In genomic region chr16:65809627-65810026, GRCh38 we compare ENCODE assay signal across 28 cellular contexts.
DNase-seq lines count a peak whose midpoint lies in the region; ATAC-seq and TF ChIP-seq lines count a peak whose summit lies in the region.
"Had no signal": no experiment of that assay in that cellular context is flagged by ENCODE, and none has a peak within 500 bp of the region (broad histone marks: within the 10 kb centered on the region; RNA-seq: fewer than 3 reads in every experiment).

No MANE protein-coding gene starts in this region.

- ATAC-seq in GM21526 (IDR thresholded peaks at IDR 0.05; ENCODE audit: low FRiP score, unreplicated experiment) (no peak), GM18873 (IDR thresholded peaks at IDR 0.05; ENCODE audit: low FRiP score, unreplicated experiment) (no peak)
- ATAC-seq: gastrocnemius medialis; left colon; Right ventricle myocardium inferior; stimulated activated effector memory CD8-positive, alpha-beta T cell treated with anti-CD3 and anti-CD28 coated beads, Interleukin-12 subunit alpha, Interleukin-12 subunit beta, amount 100 ng/mL, for 72 hours; upper lobe of right lung had no signal

- TF ChIP-seq CTCF in LNCaP clone FGC (IDR thresholded peaks at IDR 0.05; ENCODE audit: control insufficient read depth, extremely low read depth, insufficient read depth) (no peak), nephron (IDR thresholded peaks at IDR 0.05; ENCODE audit: unreplicated experiment in 3 of 3) (no peak)

- no peak overlapping the region; the same call in 1 of the 2 replicates for H3K4me3 ChIP-seq in LNCaP clone FGC (ENCODE audit: low read depth, low read length)
- H3K4me3 ChIP-seq: esophagus squamous epithelium, gastrocnemius medialis, sigmoid colon, upper lobe of right lung had no signal

- no peaks in the 10 kb centered on the region for H3K9me3 Mint-ChIP-seq in nephron
- H3K9me3 Mint-ChIP-seq: activated CD4-positive, alpha-beta T cell treated with anti-CD3 and anti-CD28 coated beads, Interleukin-2, amount 10 ng/mL, durations not matched to agents 24 days and 14 days had no signal

- H3K4me3 Mint-ChIP-seq in nephron, result no peak overlapping the region
- H3K4me3 Mint-ChIP-seq: activated CD4-positive, alpha-beta T cell treated with anti-CD3 and anti-CD28 coated beads, Interleukin-2, amount 10 ng/mL, durations not matched to agents 24 days and 14 days; activated naive CD8-positive, alpha-beta T cell treated with anti-CD3 and anti-CD28 coated beads, Interleukin-2, amount 10 ng/mL, durations not matched to agents 7 days and 5 days; CD14-positive monocyte; stimulated activated effector memory CD8-positive, alpha-beta T cell treated with anti-CD3 and anti-CD28 coated beads, Interleukin-12 subunit alpha, Interleukin-12 subunit beta, amount 100 ng/mL, for 72 hours had no signal

- peaks cover 8% of the 10 kb centered on the region for H3K27me3 Mint-ChIP-seq in nephron (ENCODE audit: low read depth)
- H3K27me3 Mint-ChIP-seq: activated CD4-positive, alpha-beta T cell treated with anti-CD3 and anti-CD28 coated beads, Interleukin-2, amount 10 ng/mL, durations not matched to agents 24 days and 14 days; activated naive CD8-positive, alpha-beta T cell treated with anti-CD3 and anti-CD28 coated beads, Interleukin-2, amount 10 ng/mL, durations not matched to agents 7 days and 5 days had no signal

- peak overlapping the region in 2 of 3 experiments; percentile 41 to 74 for H3K27ac Mint-ChIP-seq in nephron
- H3K27ac Mint-ChIP-seq: activated CD4-positive, alpha-beta T cell treated with anti-CD3 and anti-CD28 coated beads, Interleukin-2, amount 10 ng/mL, durations not matched to agents 24 days and 14 days; activated naive CD8-positive, alpha-beta T cell treated with anti-CD3 and anti-CD28 coated beads, Interleukin-2, amount 10 ng/mL, durations not matched to agents 7 days and 5 days; CD14-positive monocyte; stimulated activated effector memory CD8-positive, alpha-beta T cell treated with anti-CD3 and anti-CD28 coated beads, Interleukin-12 subunit alpha, Interleukin-12 subunit beta, amount 100 ng/mL, for 72 hours had no signal

- peaks cover 42% of the 10 kb centered on the region for H3K4me1 Mint-ChIP-seq in nephron
- H3K4me1 Mint-ChIP-seq: activated CD4-positive, alpha-beta T cell treated with anti-CD3 and anti-CD28 coated beads, Interleukin-2, amount 10 ng/mL, durations not matched to agents 24 days and 14 days; activated naive CD8-positive, alpha-beta T cell treated with anti-CD3 and anti-CD28 coated beads, Interleukin-2, amount 10 ng/mL, durations not matched to agents 7 days and 5 days; CD14-positive monocyte; stimulated activated effector memory CD8-positive, alpha-beta T cell treated with anti-CD3 and anti-CD28 coated beads, Interleukin-12 subunit alpha, Interleukin-12 subunit beta, amount 100 ng/mL, for 72 hours had no signal

- DNase-seq in LNCaP clone FGC (ENCODE audit: low read depth) (peak; percentile 96), NCI-H1694 treated with DMSO at 0.1 percent for 48 hours (lab: John Stamatoyannopoulos, UW) (peak; percentile 73), SHP77 treated with DMSO at 0.1 percent for 48 hours (lab: John Stamatoyannopoulos, UW) (peak; percentile 91), anterior cingulate cortex (lab: John Stamatoyannopoulos, UW) (no peak)
- DNase-seq: activated CD4-positive, alpha-beta T cell treated with anti-CD3 and anti-CD28 coated beads, Interleukin-2, amount 10 ng/mL, durations not matched to agents 24 days and 14 days; activated effector memory CD4-positive, alpha-beta T cell treated with anti-CD3 and anti-CD28 coated beads, Interleukin-2, amount 50 U/mL, for 16 hours; activated naive CD8-positive, alpha-beta T cell treated with anti-CD3 and anti-CD28 coated beads, Interleukin-2, amount 10 ng/mL, durations not matched to agents 7 days and 5 days; activated T-cell treated with anti-CD3 and anti-CD28 coated beads, Interleukin-2, amount 50 U/mL, for 1 hour; Calu3; central memory CD4-positive, alpha-beta T cell; esophagus squamous epithelium; gastrocnemius medialis; left colon; mesenchymal stem cell; NCI-H1417; NCI-H69; OCI-M1; posterior cingulate gyrus; sigmoid colon; stimulated activated CD4-positive, alpha-beta T cell treated with anti-CD3 and anti-CD28 coated beads, Interleukin-4, amount 100 ng/mL, for 24 hours; substantia nigra; upper lobe of right lung had no signal

- no peaks in the 10 kb centered on the region for H3K36me3 Mint-ChIP-seq in nephron (ENCODE audit: low read depth)
- H3K36me3 Mint-ChIP-seq: activated naive CD8-positive, alpha-beta T cell treated with anti-CD3 and anti-CD28 coated beads, Interleukin-2, amount 10 ng/mL, durations not matched to agents 7 days and 5 days; CD14-positive monocyte; stimulated activated effector memory CD8-positive, alpha-beta T cell treated with anti-CD3 and anti-CD28 coated beads, Interleukin-12 subunit alpha, Interleukin-12 subunit beta, amount 100 ng/mL, for 72 hours had no signal

Comparison
In these comparisons a context has a peak if more than half of its experiments do, and no peak if none do; other contexts are left out.
1. DNase-seq: peak in LNCaP clone FGC (single experiment), NCI-H1694 treated with DMSO at 0.1 percent for 48 hours (single experiment) and SHP77 treated with DMSO at 0.1 percent for 48 hours (single experiment); none in anterior cingulate cortex (0 of 58).